In the genomic region with DNA sequence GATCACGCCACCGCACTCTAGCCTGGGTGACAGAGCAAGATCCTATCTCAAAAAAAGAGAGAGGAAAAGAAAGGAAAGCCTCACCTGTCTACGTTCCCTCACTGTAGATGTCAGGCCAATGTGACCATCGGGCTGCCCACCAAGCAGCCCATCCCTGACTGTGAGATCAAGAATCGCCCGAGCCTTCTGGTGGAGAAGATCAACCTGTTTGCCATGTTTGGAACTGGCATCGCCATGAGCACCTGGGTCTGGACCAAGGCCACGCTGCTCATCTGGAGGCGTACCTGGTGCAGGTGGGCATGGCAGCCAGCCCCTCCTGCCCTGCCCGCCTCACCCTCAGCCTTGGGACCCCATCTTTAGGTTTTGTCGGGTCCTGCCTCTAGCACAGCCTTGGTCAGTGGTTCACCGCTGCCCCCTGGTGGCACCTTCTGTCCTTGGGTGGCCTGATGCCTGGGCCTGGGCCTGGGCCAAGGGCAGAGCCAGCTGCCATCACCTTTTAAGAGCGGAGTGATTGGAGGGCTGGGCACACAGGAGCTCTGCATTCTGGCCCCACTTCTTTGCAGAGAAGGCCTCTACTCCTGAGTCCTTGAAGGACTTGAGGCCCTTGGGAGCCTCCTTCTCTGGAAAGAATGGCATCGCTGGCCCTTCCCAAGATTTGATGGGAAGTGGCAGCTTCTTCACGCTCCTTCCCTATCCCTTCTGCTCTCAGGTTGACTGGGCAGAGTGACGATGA, we compare ENCODE assay signal across 8 cellular contexts. TPM values are rescaled to one million over a fixed set of nuclear protein-coding genes. Genes with fewer than 3 reads are reported as not detected.
DNase-seq lines count a peak whose midpoint lies in the region; TF ChIP-seq lines count a peak whose summit lies in the region.

No MANE protein-coding gene starts in this region.

- H3K27me3 Mint-ChIP-seq in Caco-2 (ENCODE audit: insufficient read depth, unreplicated experiment), result no peaks in the 10 kb centered on the region
- no peaks in the 10 kb centered on the region for H3K27me3 Mint-ChIP-seq in endodermal cell (ENCODE audit: insufficient read depth)

- H3K36me3 ChIP-seq in Caco-2 (ENCODE audit: control insufficient read depth, insufficient read depth, low read length) (peaks cover 8% of the 10 kb centered on the region), endodermal cell (ENCODE audit: control insufficient read depth, insufficient read depth, low read length) (peaks cover 47% of the 10 kb centered on the region)

- H3K4me3 ChIP-seq in Caco-2 (ENCODE audit: low read depth, low read length) (no peak overlapping the region), endodermal cell (ENCODE audit: low read length) (no peak overlapping the region)

- H3K27me3 ChIP-seq in Caco-2 (replicated peaks; ENCODE audit: control insufficient read depth, insufficient read depth, low read length) (no peaks in the 10 kb centered on the region), endodermal cell (ENCODE audit: control insufficient read depth, insufficient read depth, low read length, poor library complexity, severe bottlenecking) (no peaks in the 10 kb centered on the region)

- CTCF ChIA-PET in Caco-2 (lab: Charles Lee), result interaction anchor here (1.3 to 6.3 kb wide), 3 partner anchors 38 to 224 kb away, joined by 3 to 101 read pairs (median 3); a partner anchor contains a TSS

- no peak overlapping the region for H3K9ac ChIP-seq in endodermal cell (ENCODE audit: extremely low read depth, low read length, poor library complexity, severe bottlenecking)

- TF ChIP-seq CTCF in Caco-2 (IDR thresholded peaks at IDR 0.05; ENCODE audit: insufficient read depth in 1 of 2, low read depth in 1 of 2, low read length in 1 of 2, severe bottlenecking in 1 of 2, unreplicated experiment in 1 of 2) (peak; percentile 87 to 94), endodermal cell (conservative IDR thresholded peaks at IDR 0.05) (peak; percentile 91)

- H3K4me1 Mint-ChIP-seq in Caco-2 (ENCODE audit: low read depth, unreplicated experiment), result no peaks in the 10 kb centered on the region
- no peaks in the 10 kb centered on the region for H3K4me1 Mint-ChIP-seq in endodermal cell

- H3K9me3 Mint-ChIP-seq in Caco-2 (ENCODE audit: unreplicated experiment) (no peaks in the 10 kb centered on the region), endodermal cell (peaks cover 15% of the 10 kb centered on the region)

- H3K9me3 ChIP-seq in Caco-2 (0 out of 2 replicates have a peak, but pooled peaks cover 4% of the 10 kb centered on the region), endodermal cell (ENCODE audit: control insufficient read depth, low read length) (no peaks in the 10 kb centered on the region)

- H3K36me3 Mint-ChIP-seq in Caco-2 (ENCODE audit: insufficient read depth, unreplicated experiment) (peaks cover 11% of the 10 kb centered on the region), endodermal cell (ENCODE audit: low read depth) (peaks cover 67% of the 10 kb centered on the region)

- H3K4me3 Mint-ChIP-seq in Caco-2 (ENCODE audit: unreplicated experiment) (no peak overlapping the region), endodermal cell (no peak overlapping the region)

- H3K27ac Mint-ChIP-seq in Caco-2 (ENCODE audit: unreplicated experiment) (no peak overlapping the region), endodermal cell (no peak overlapping the region)

- POLR2A ChIA-PET in Caco-2 (lab: Charles Lee), result no interaction called here

- 84% methylated on average over 11 to 16 of the region's 16 CpGs for WGBS in endodermal cell (ENCODE audit: insufficient coverage in 1 of 2, insufficient read length in 1 of 2), 2 experiments

- H3K27ac ChIP-seq in endodermal cell (ENCODE audit: low read depth, low read length), result no peak overlapping the region

- no TSS peak for BruUV-seq in Caco-2 (replicated peaks; lab: Mats Ljungman, UMichigan)

- H3K4me1 ChIP-seq in Caco-2 (no peaks in the 10 kb centered on the region), endodermal cell (ENCODE audit: control insufficient read depth, insufficient read depth, low read length) (no peaks in the 10 kb centered on the region)

- DNase-seq in Caco-2 (peak; percentile 71 to 83), H4 (ENCODE audit: low spot score) (peak; percentile 55), NCI-H226 (peak; percentile 22), endodermal cell (peak; percentile 96), mucosa of gallbladder (ENCODE audit: low spot score) (peak; percentile 77), KG1 (lab: John Stamatoyannopoulos, UW) (no peak)
- peak; percentile 91 for DNase-seq in activated CD8-positive, alpha-beta memory T cell treated with anti-CD3 and anti-CD28 coated beads for 24 hours
- DNase-seq in stimulated activated CD8-positive, alpha-beta memory T cell treated with anti-CD3 and anti-CD28 coated beads, Interleukin-7, amount 100 ng/mL, for 1 hour (ENCODE audit: low read depth in 2 of 2), result peak; percentile 32 to 48

- intact Hi-C loops in Caco-2 (cut with micrococcal nuclease; ENCODE audit: unreplicated experiment), result loop anchor here (1.0 to 5.0 kb wide), 2 partner anchors 46 to 118 kb away; no protein-coding TSS in a partner anchor

RNA-seq across cellular contexts. Expression of a gene that starts 14.4 kb away (rescaled TPM):
- total RNA-seq in Caco-2 (2022), result 15.8 and 17.2 TPM in 2 replicates
- 7.4 and 10.1 TPM in 2 replicates for total RNA-seq in H4 (2014; rRNA removed; shearing (Covaris generic))
- total RNA-seq in endodermal cell, result 10 to 100 TPM; 30.8 to 31.4 TPM
- 15.7 TPM for polyA plus RNA-seq in endodermal cell (2013, experiment 1 of 2)
- polyA plus RNA-seq in endodermal cell (2013, experiment 2 of 2), result 18.1 TPM
- total RNA-seq in mucosa of gallbladder, result 165 TPM

RNA-seq across cellular contexts. Expression of a gene that starts 22.0 kb away (rescaled TPM):
- total RNA-seq in Caco-2 (2022) (35.5 and 36.0 TPM in 2 replicates), endodermal cell (10 to 100 TPM; 75.5 to 76.2 TPM), mucosa of gallbladder (15.8 TPM)
- 13.5 and 15.5 TPM in 2 replicates for total RNA-seq in H4 (2014; rRNA removed; shearing (Covaris generic))
- 72.7 TPM for polyA plus RNA-seq in endodermal cell (2013, experiment 1 of 2)
- 71.3 TPM for polyA plus RNA-seq in endodermal cell (2013, experiment 2 of 2)
